17 cellular contexts compared by ENCODE assay signal in the genomic region with DNA sequence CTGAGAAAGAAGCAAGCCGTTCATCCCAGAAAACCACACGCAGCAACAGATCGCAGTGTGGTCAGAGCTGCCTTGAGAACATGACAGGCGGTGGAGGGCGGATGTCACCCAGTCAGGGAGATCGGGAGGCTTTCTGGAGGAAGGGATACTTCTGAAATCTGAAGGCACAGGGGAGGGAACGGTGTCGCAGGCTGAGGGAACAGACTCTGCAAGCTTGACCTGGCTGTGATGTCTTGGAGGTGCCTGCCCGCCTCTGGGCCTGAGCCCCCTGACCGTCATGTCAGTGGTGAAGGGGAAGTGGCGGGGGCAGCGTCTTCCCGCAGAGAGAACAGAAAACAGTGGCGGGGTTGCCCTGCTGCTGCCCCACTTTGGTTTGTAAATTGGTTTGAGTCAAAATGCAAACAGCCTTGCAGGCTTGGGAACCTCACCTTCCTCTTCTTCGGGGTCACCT. TPM values are rescaled to one million over a fixed set of nuclear protein-coding genes. Genes with fewer than 3 reads are reported as not detected.
A peak's percentile ranks its signal among the peaks of the same experiment; 100 is the strongest.
DNase-seq lines count a peak whose midpoint lies in the region; ATAC-seq, FAIRE-seq and TF ChIP-seq lines count a peak whose summit lies in the region.
"Had no signal": no experiment of that assay in that cellular context is flagged by ENCODE, and none has a peak within 500 bp of the region (broad histone marks: within the 10 kb centered on the region; RNA-seq: fewer than 3 reads in every experiment).

No MANE protein-coding gene starts in this region.

- peak overlapping the region; percentile 50 for H3K4me2 ChIP-seq in GM12878 (ENCODE audit: control insufficient read depth, insufficient read depth)

- FAIRE-seq in GM12878 (lab: Jason Lieb, UNC): peak; percentile 47
- FAIRE-seq: endometrium had no signal

- no peak for TF ChIP-seq EP300 in GM12878 (IDR thresholded peaks at IDR 0.05; ENCODE audit: borderline replicate concordance in 1 of 2, control insufficient read depth in 1 of 2, low read depth in 2 of 2, low read length in 2 of 2)

- 2% methylated on average over 15 of the region's 15 CpGs for WGBS in GM12878 (ENCODE audit: insufficient coverage, insufficient replicate concordance, low lambda C conversion rate, missing lambda C conversion rate)

- no peak overlapping the region; the same call in 1 of the 2 replicates for H3K4me3 ChIP-seq in GM12878
- H3K4me3 ChIP-seq: vagina had no signal

- H3K4me1 ChIP-seq in GM12878 (ENCODE audit: control insufficient read depth, insufficient read depth, low read length): peaks cover 20% of the 10 kb centered on the region

- RAD21 ChIA-PET in GM12878 (lab: Charles Lee; ENCODE audit: unreplicated experiment): no interaction called here

- TF ChIP-seq CTCF in GM12878 (IDR thresholded peaks at IDR 0.05 in 2 of 3, conservative IDR thresholded peaks at IDR 0.05 in 1 of 3; ENCODE audit: control insufficient read depth in 2 of 3, extremely low read depth in 1 of 3, insufficient read depth in 1 of 3, low read depth in 3 of 3, low read length in 3 of 3): no peak

- peak; percentile 66 for ATAC-seq in GM12878
- peak; percentile 34 for ATAC-seq in stimulated activated naive CD8-positive, alpha-beta T cell treated with anti-CD3 and anti-CD28 coated beads, Interleukin-15, Interleukin-2, amounts not matched to agents 100 U/mL and 50 U/mL, for 24 hours
- no peak for ATAC-seq in left lobe of liver
- ATAC-seq: SK-N-SH treated with all-trans-retinoic acid at 6 μM for 48 hours had no signal

- in situ Hi-C loops in GM12878 (cut with MboI): no loop called here

- no peak overlapping the region for H3K27ac Mint-ChIP-seq in activated naive CD4-positive, alpha-beta T cell treated with anti-CD3 and anti-CD28 coated beads for 36 hours

- H2AFZ ChIP-seq in GM12878 (ENCODE audit: control insufficient read depth, low read depth, low read length): peak overlapping the region; percentile 41

- H3K79me2 ChIP-seq in GM12878 (ENCODE audit: control insufficient read depth, insufficient read depth, low read length): no peaks in the 10 kb centered on the region

- peaks cover 7% of the 10 kb centered on the region for H3K9me3 Mint-ChIP-seq in activated naive CD4-positive, alpha-beta T cell treated with anti-CD3 and anti-CD28 coated beads for 36 hours

- intact Hi-C loops in activated naive CD4-positive, alpha-beta T cell treated with anti-CD3 and anti-CD28 coated beads for 36 hours (cut with micrococcal nuclease): no loop called here
- intact Hi-C loops in GM12878 (cut with micrococcal nuclease; ENCODE audit: unreplicated experiment): no loop called here

- POLR2A ChIA-PET in GM12878 (lab: Charles Lee): no interaction called here

- no TSS peak for BruUV-seq in GM12878 (replicated peaks; lab: Mats Ljungman, UMichigan)

- no peaks in the 10 kb centered on the region for H3K27me3 ChIP-seq in GM12878 (replicated peaks in 1 of 2; ENCODE audit: control insufficient read depth in 2 of 2, insufficient read depth in 2 of 2, low read length in 1 of 2)
- H3K27me3 ChIP-seq: vagina had no signal

- no peaks in the 10 kb centered on the region for H3K36me3 ChIP-seq in GM12878 (ENCODE audit: control insufficient read depth in 2 of 2, insufficient read depth in 2 of 2, low read length in 1 of 2)
- H3K36me3 ChIP-seq: vagina had no signal

- peaks cover 1% of the 10 kb centered on the region; the same call in 2 of the 3 replicates for H3K9me3 ChIP-seq in GM12878 (replicated peaks; ENCODE audit: control insufficient read depth, insufficient read depth, low read length)
- H3K9me3 ChIP-seq: vagina had no signal

- H3K36me3 Mint-ChIP-seq in activated naive CD4-positive, alpha-beta T cell treated with anti-CD3 and anti-CD28 coated beads for 36 hours (ENCODE audit: low read depth): no peaks in the 10 kb centered on the region

- no peak for TF ChIP-seq RAD21 in GM12878 (IDR thresholded peaks at IDR 0.05; ENCODE audit: insufficient read depth, low read depth, low read length)

- CTCF ChIA-PET in activated naive CD4-positive, alpha-beta T cell treated with anti-CD3 and anti-CD28 coated beads for 36 hours (lab: Charles Lee): no interaction called here
- CTCF ChIA-PET in GM12878 (lab: Yijun Ruan, JAX): interaction anchor here (1.2 kb wide), 1 partner anchor 45 kb away, joined by 3 read pairs; no protein-coding TSS in a partner anchor

- no peaks in the 10 kb centered on the region for H3K27me3 Mint-ChIP-seq in activated naive CD4-positive, alpha-beta T cell treated with anti-CD3 and anti-CD28 coated beads for 36 hours (ENCODE audit: low read depth)

- peak overlapping the region; percentile 50 for H3K4me3 Mint-ChIP-seq in activated naive CD4-positive, alpha-beta T cell treated with anti-CD3 and anti-CD28 coated beads for 36 hours

- H3K9ac ChIP-seq in GM12878 (ENCODE audit: control insufficient read depth, insufficient read depth, low read length): no peak overlapping the region

- peak; percentile 52 for DNase-seq in activated naive CD4-positive, alpha-beta T cell treated with anti-CD3 and anti-CD28 coated beads for 36 hours
- DNase-seq in activated naive CD4-positive, alpha-beta T cell treated with anti-CD3 and anti-CD28 coated beads, Interleukin-2, amount 50 U/mL, for 16 hours: no peak
- DNase-seq in MV-4-11 (lab: John Stamatoyannopoulos, UW) (peak; percentile 45), GM12878 (ENCODE audit: low read depth, low spot score) (no peak), iPS-NIHi11 (ENCODE audit: low spot score) (no peak), left lobe of liver (ENCODE audit: low spot score) (no peak), DMS53 (lab: John Stamatoyannopoulos, UW) (no peak)
- no peak for DNase-seq in stimulated activated naive CD8-positive, alpha-beta T cell treated with anti-CD3 and anti-CD28 coated beads, Interleukin-15, Interleukin-2, amounts not matched to agents 100 U/mL and 50 U/mL, for 24 hours
- DNase-seq: EL, IMR-90, NCI-H187 treated with DMSO at 0.1 percent for 48 hours, NCI-H69 had no signal

- H3K27ac ChIP-seq in GM12878 (ENCODE audit: control insufficient read depth, insufficient read depth): no peak overlapping the region
- H3K27ac ChIP-seq: vagina had no signal

- H3K4me1 Mint-ChIP-seq in activated naive CD4-positive, alpha-beta T cell treated with anti-CD3 and anti-CD28 coated beads for 36 hours (ENCODE audit: low read depth): peaks cover 18% of the 10 kb centered on the region

- SMC1A ChIA-PET in GM12878 (lab: Charles Lee; ENCODE audit: uncharacterized antibody, unreplicated experiment): interaction anchor here (0.5 to 0.6 kb wide), 2 partner anchors 85 to 191 kb away, joined by 3 read pairs; no protein-coding TSS in a partner anchor

- H4K20me1 ChIP-seq in GM12878 (ENCODE audit: control insufficient read depth, insufficient read depth): no peaks in the 10 kb centered on the region

- no peak for TF ChIP-seq POLR2A in GM12878 (IDR thresholded peaks at IDR 0.05; ENCODE audit: low read depth, low read length)

TF ChIP-seq in GM12878, 131 proteins besides CTCF, POLR2A, EP300 and RAD21:
- TF ChIP-seq RUNX3 (IDR thresholded peaks at IDR 0.05; ENCODE audit: low read length) (peak; percentile 32; the same call in 1 of the 2 replicates), SPI1 (IDR thresholded peaks at IDR 0.05; ENCODE audit: borderline replicate concordance, insufficient read depth, low read depth, low read length) (peak; percentile 16; the same call in 1 of the 2 replicates), SREBF1 (IDR thresholded peaks at IDR 0.05; ENCODE audit: low read length) (no peak), IKZF2 (IDR thresholded peaks at IDR 0.05) (0 out of 4 replicates have a peak, but pooled peaks have one; percentile 10 to 28), IKZF1 (conservative IDR thresholded peaks at IDR 0.05) (0 out of 2 replicates have a peak, but pooled peaks have one; percentile 17)

RNA-seq across cellular contexts. Expression of gene ATP2A3, which starts 8.1 kb away (rescaled TPM):
- 10 to 100 TPM; 75.5 to 76.4 TPM for total RNA-seq in activated naive CD4-positive, alpha-beta T cell treated with anti-CD3 and anti-CD28 coated beads for 36 hours
- 101 and 113 TPM in 2 replicates for total RNA-seq in GM12878 (2013; cell fraction: nucleolus; rRNA removed)
- 42.3 and 48.7 TPM in 2 replicates for total RNA-seq in GM12878 (2014; rRNA removed)
- 15.7 and 20.1 TPM in 2 replicates for total RNA-seq in GM12878 (2014; rRNA removed; fragmentation: Illumina TruSeq; extraction: Trizol)
- total RNA-seq in GM12878 (2021): 91.7 and 99.2 TPM in 2 replicates
- 24.6 TPM for polyA plus RNA-seq in GM12878 (2011; ENCODE audit: low read depth)
- 11.9 and 27.0 TPM in 2 replicates for polyA plus RNA-seq in GM12878 (2011; rRNA removed)
- 33.7 and 42.7 TPM in 2 replicates for polyA plus RNA-seq in GM12878 (2011; cell fraction: cytosol; rRNA removed)
- 110 and 156 TPM in 2 replicates for polyA plus RNA-seq in GM12878 (2011; cell fraction: nucleus; rRNA removed)
- 53.3 and 60.4 TPM in 2 replicates for polyA plus RNA-seq in GM12878 (2012)
- 11.6 and 26.5 TPM in 2 replicates for polyA plus RNA-seq in GM12878 (2014; fragmentation: Illumina TruSeq; extraction: Trizol)
- polyA plus RNA-seq in GM12878 (2014; fragmentation: Nextera tagmentation; extraction: Ambion mirVana): 1 to 10 TPM; 1.0 to 3.0 TPM
- 66.4 and 78.9 TPM in 2 replicates for polyA plus RNA-seq in GM12878 (2014; rRNA removed)
- 10 to 100 TPM; 61.1 to 62.8 TPM for polyA plus RNA-seq in GM12878 (2016; fragmentation: Nextera tagmentation; extraction: Ambion mirVana)
- polyA minus RNA-seq in GM12878 (2011; rRNA and poly(A)+ RNA removed): 33.0 and 50.5 TPM in 2 replicates
- polyA minus RNA-seq in GM12878 (2011; cell fraction: cytosol; rRNA and poly(A)+ RNA removed): 22.2 and 24.8 TPM in 2 replicates
- polyA minus RNA-seq in GM12878 (2011; cell fraction: nucleus; rRNA and poly(A)+ RNA removed): 32.2 and 63.0 TPM in 2 replicates
- total RNA-seq in left lobe of liver: 3.9 TPM

RNA-seq across cellular contexts. Expression of gene P2RX1, which starts 56.0 kb away (rescaled TPM):
- total RNA-seq in activated naive CD4-positive, alpha-beta T cell treated with anti-CD3 and anti-CD28 coated beads for 36 hours: under 1 TPM; 0.10 to 0.17 TPM
- 6.9 and 8.0 TPM in 2 replicates for total RNA-seq in GM12878 (2013; cell fraction: nucleolus; rRNA removed)
- 5.5 and 5.9 TPM in 2 replicates for total RNA-seq in GM12878 (2014; rRNA removed)
- total RNA-seq in GM12878 (2014; rRNA removed; fragmentation: Illumina TruSeq; extraction: Trizol): 2.7 and 3.1 TPM in 2 replicates
- 5.0 and 5.1 TPM in 2 replicates for total RNA-seq in GM12878 (2021)
- 1.5 TPM for polyA plus RNA-seq in GM12878 (2011; ENCODE audit: low read depth)
- 0.12 and 0.19 TPM in 2 replicates for polyA plus RNA-seq in GM12878 (2011; rRNA removed)
- polyA plus RNA-seq in GM12878 (2011; cell fraction: cytosol; rRNA removed): 0.10 and 0.25 TPM in 2 replicates
- polyA plus RNA-seq in GM12878 (2011; cell fraction: nucleus; rRNA removed): 0.80 and 1.5 TPM in 2 replicates
- polyA plus RNA-seq in GM12878 (2012): 3.1 and 4.9 TPM in 2 replicates
- polyA plus RNA-seq in GM12878 (2014; fragmentation: Illumina TruSeq; extraction: Trizol): 2.4 and 3.2 TPM in 2 replicates
- under 1 TPM; 0.16 to 0.22 TPM for polyA plus RNA-seq in GM12878 (2014; fragmentation: Nextera tagmentation; extraction: Ambion mirVana)
- polyA plus RNA-seq in GM12878 (2014; rRNA removed): 5.6 and 6.2 TPM in 2 replicates
- 1 to 10 TPM; 3.6 to 4.3 TPM for polyA plus RNA-seq in GM12878 (2016; fragmentation: Nextera tagmentation; extraction: Ambion mirVana)
- polyA minus RNA-seq in GM12878 (2011; rRNA and poly(A)+ RNA removed): 0.22 TPM in 1 of 2 replicates, not detected in the other
- not detected in 2 replicates for polyA minus RNA-seq in GM12878 (2011; cell fraction: cytosol; rRNA and poly(A)+ RNA removed)
- polyA minus RNA-seq in GM12878 (2011; cell fraction: nucleus; rRNA and poly(A)+ RNA removed): 0.29 and 0.36 TPM in 2 replicates
- 0.13 TPM for total RNA-seq in left lobe of liver
- total RNA-seq: activated CD8-positive, alpha-beta memory T cell treated with anti-CD3 and anti-CD28 coated beads for 36 hours; glomerular endothelial cell; IMR-90 had no signal
- polyA plus RNA-seq: IMR-90 had no signal

Comparison
In these comparisons a context has a peak if more than half of its experiments do, and no peak if none do; other contexts are left out.
1. DNase-seq: peak in activated naive CD4-positive, alpha-beta T cell treated with anti-CD3 and anti-CD28 coated beads for 36 hours (single experiment) and MV-4-11 (single experiment); none in activated naive CD4-positive, alpha-beta T cell treated with anti-CD3 and anti-CD28 coated beads, Interleukin-2, amount 50 U/mL, for 16 hours (single experiment), GM12878 (single experiment), stimulated activated naive CD8-positive, alpha-beta T cell treated with anti-CD3 and anti-CD28 coated beads, Interleukin-15, Interleukin-2, amounts not matched to agents 100 U/mL and 50 U/mL, for 24 hours (single experiment), iPS-NIHi11 (single experiment), left lobe of liver (single experiment) and DMS53 (single experiment).